ENCODE assay signal across 7 cellular contexts in genomic region chr9:136328011-136328621, GRCh38. TPM values are rescaled to one million over a fixed set of nuclear protein-coding genes. Genes with fewer than 3 reads are reported as not detected.
DNase-seq lines count a peak whose midpoint lies in the region; ATAC-seq, FAIRE-seq and TF ChIP-seq lines count a peak whose summit lies in the region.

No MANE protein-coding gene starts in this region.

- FAIRE-seq in small intestine (lab: Jason Lieb, UNC): no peak

- H3K4me1 ChIP-seq in HEK293 (ENCODE audit: control insufficient read depth, insufficient read depth, low read length) (peaks cover 8% of the 10 kb centered on the region), small intestine (ENCODE audit: control insufficient read depth in 2 of 2, insufficient read depth in 1 of 2, low read depth in 1 of 2, low read length in 1 of 2) (no peaks in the 10 kb centered on the region)

- H3K36me3 ChIP-seq in HEK293 (ENCODE audit: control insufficient read depth in 2 of 2, insufficient read depth in 1 of 2, low read length in 2 of 2) (peaks cover 0 to 9% of the 10 kb centered on the region in 2 experiments; a peak in 1 of 3 replicates), small intestine (ENCODE audit: control insufficient read depth in 2 of 2, insufficient read depth in 2 of 2, low read length in 2 of 2) (no peaks in the 10 kb centered on the region)

- H3K9me3 ChIP-seq in HEK293 (ENCODE audit: control insufficient read depth, insufficient read depth, low read depth, low read length) (no peaks in the 10 kb centered on the region), small intestine (ENCODE audit: control insufficient read depth, low read depth) (no peaks in the 10 kb centered on the region)

- POLR2A ChIA-PET in HEK293 (lab: Yijun Ruan, JAX): interaction anchor here (1.7 to 2.0 kb wide), 2 partner anchors 18 to 35 kb away, joined by 6 to 8 read pairs; no protein-coding TSS in a partner anchor

- no peaks in the 10 kb centered on the region for H3K27me3 ChIP-seq in small intestine (ENCODE audit: control insufficient read depth in 2 of 2, insufficient read depth in 2 of 2, low read length in 2 of 2)

- H3K4me3 ChIP-seq in HEK293 (ENCODE audit: low read depth, low read length) (peak overlapping the region; percentile 58), small intestine (ENCODE audit: low read depth in 1 of 2, low read length in 2 of 2) (peak overlapping the region; percentile 17 to 45)

- DNase-seq in SW480 (ENCODE audit: low spot score) (peak; percentile 67), glomerular visceral epithelial cell (ENCODE audit: extremely low spot score) (peak; percentile 25), small intestine (no peak), medulla oblongata (ENCODE audit: extremely low spot score) (no peak)

- H3K27ac ChIP-seq in HEK293 (ENCODE audit: extremely low read depth, low read depth, low read length) (peak overlapping the region; percentile 66), small intestine (ENCODE audit: low read depth in 1 of 2, low read length in 1 of 2) (no peak overlapping the region)

- CTCF ChIA-PET in HEK293 (lab: Yijun Ruan, JAX): interaction anchor here (0.6 to 0.7 kb wide), 2 partner anchors 12 to 362 kb away, joined by 3 read pairs; no protein-coding TSS in a partner anchor

- WGBS in small intestine, 3 donors: 24 to 33% (median 25%) methylated on average over 12 to 13 of the region's 13 CpGs

- TF ChIP-seq CTCF in HEK293 (tag by site-specific recombination; IDR thresholded peaks at IDR 0.05): no peak

- no peak for ATAC-seq in GM19452 (IDR thresholded peaks at IDR 0.05; ENCODE audit: unreplicated experiment)
- no peak for ATAC-seq in GM18867 (IDR thresholded peaks at IDR 0.05; ENCODE audit: unreplicated experiment)

TF ChIP-seq in HEK293, 187 proteins besides CTCF, POLR2A, EP300 and RAD21 (continues in another document):
- TF ChIP-seq ZFP3 (tag by site-specific recombination; IDR thresholded peaks at IDR 0.05; ENCODE audit: low read depth) (no peak), KLF16 (tag by site-specific recombination; IDR thresholded peaks at IDR 0.05) (peak; percentile 80), ZBTB11 (tag by site-specific recombination; conservative IDR thresholded peaks at IDR 0.05; ENCODE audit: low read depth) (no peak), ZSCAN5A (tag by site-specific recombination; IDR thresholded peaks at IDR 0.05) (no peak), OVOL3 (tag by site-specific recombination; IDR thresholded peaks at IDR 0.05) (no peak), OSR2 (tag by site-specific recombination; IDR thresholded peaks at IDR 0.05) (no peak), SALL2 (tag by site-specific recombination; IDR thresholded peaks at IDR 0.05; ENCODE audit: borderline replicate concordance) (no peak), GLIS2 (tag by site-specific recombination; IDR thresholded peaks at IDR 0.05) (peak; percentile 80), ZNF610 (tag by site-specific recombination; IDR thresholded peaks at IDR 0.05; ENCODE audit: borderline replicate concordance) (no peak), ZNF398 (tag by site-specific recombination; IDR thresholded peaks at IDR 0.05) (no peak), ZNF654 (tag by site-specific recombination; IDR thresholded peaks at IDR 0.05; ENCODE audit: low read depth) (no peak), RBAK (tag by site-specific recombination; IDR thresholded peaks at IDR 0.05) (no peak), SP2 (tag by site-specific recombination; IDR thresholded peaks at IDR 0.05) (no peak), ZNF707 (tag by site-specific recombination; IDR thresholded peaks at IDR 0.05) (no peak), ZNF660 (tag by site-specific recombination; IDR thresholded peaks at IDR 0.05) (no peak), ZNF37A (tag by site-specific recombination; IDR thresholded peaks at IDR 0.05) (no peak), ZBTB21 (tag by site-specific recombination; IDR thresholded peaks at IDR 0.05) (no peak), HIC1 (tag by site-specific recombination; IDR thresholded peaks at IDR 0.05) (peak; percentile 89), ZNF571 (tag by site-specific recombination; IDR thresholded peaks at IDR 0.05) (no peak), ZIC2 (tag by site-specific recombination; IDR thresholded peaks at IDR 0.05) (peak; percentile 47)
- TF ChIP-seq, protein P1, sequence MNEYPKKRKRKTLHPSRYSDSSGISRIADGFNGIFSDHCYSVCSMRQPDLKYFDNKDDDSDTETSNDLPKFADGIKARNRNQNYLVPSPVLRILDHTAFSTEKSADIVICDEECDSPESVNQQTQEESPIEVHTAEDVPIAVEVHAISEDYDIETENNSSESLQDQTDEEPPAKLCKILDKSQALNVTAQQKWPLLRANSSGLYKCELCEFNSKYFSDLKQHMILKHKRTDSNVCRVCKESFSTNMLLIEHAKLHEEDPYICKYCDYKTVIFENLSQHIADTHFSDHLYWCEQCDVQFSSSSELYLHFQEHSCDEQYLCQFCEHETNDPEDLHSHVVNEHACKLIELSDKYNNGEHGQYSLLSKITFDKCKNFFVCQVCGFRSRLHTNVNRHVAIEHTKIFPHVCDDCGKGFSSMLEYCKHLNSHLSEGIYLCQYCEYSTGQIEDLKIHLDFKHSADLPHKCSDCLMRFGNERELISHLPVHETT (tag by site-specific recombination; IDR thresholded peaks at IDR 0.05): no peak

RNA-seq across cellular contexts. Expression of gene GPSM1, which starts 0.8 kb away (rescaled TPM):
- polyA plus RNA-seq in small intestine: 1 to 10 TPM; 1.1 to 4.1 (median 1.6) TPM

RNA-seq across cellular contexts. Expression of gene CCDC187, which starts 24.2 kb away (rescaled TPM):
- polyA plus RNA-seq in small intestine: under 1 TPM in 1 of 3 donors, not detected in 2; 0.01 TPM

RNA-seq across cellular contexts. Expression of gene DNLZ, which starts 35.4 kb away (rescaled TPM):
- polyA plus RNA-seq in small intestine: 10 to 100 TPM in 1 of 3 donors, 1 to 10 TPM in 2; 8.5 to 12.5 (median 9.5) TPM

RNA-seq across cellular contexts. Expression of gene CARD9, which starts 45.4 kb away (rescaled TPM):
- 1 to 10 TPM; 1.8 to 3.8 (median 2.0) TPM for polyA plus RNA-seq in small intestine

Comparison
In these comparisons a context has a peak if more than half of its experiments do, and no peak if none do; other contexts are left out.
1. DNase-seq: peak in SW480 (single experiment) and glomerular visceral epithelial cell (single experiment); none in small intestine (single experiment) and medulla oblongata (single experiment).